In the genomic region with DNA sequence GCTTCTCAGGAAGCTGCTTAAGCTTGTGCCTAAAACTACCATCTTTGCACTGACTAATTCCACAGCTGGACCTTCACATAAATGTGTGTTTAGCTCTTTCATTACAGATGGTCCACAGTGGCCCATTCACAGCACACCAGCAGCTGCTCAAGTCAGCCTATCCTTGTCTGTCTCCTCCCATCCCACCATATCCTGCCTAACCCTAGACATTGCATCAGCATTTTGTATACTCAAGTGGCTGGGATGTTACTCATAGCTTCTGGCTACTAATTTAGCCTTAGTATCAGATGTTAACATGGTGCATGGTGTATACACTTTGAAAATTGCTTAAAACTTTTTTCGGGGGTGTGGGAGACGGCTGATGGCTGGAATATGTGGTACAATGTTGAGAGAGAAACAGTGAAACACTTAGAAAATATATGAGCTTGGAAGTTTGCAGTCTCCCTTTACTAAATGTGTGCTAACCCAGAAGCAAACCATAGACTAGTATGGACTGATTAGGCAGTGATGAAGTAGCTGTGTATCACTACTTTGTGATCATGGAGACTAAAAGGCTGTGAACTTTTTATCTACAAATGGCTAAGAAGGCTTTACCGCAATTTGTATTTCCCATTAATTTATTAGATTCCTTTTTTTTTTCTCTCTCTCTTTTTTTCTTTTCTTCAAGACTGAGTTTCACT, we compare ENCODE assay signal across 10 cellular contexts.
DNase-seq lines count a peak whose midpoint lies in the region; ATAC-seq lines count a peak whose summit lies in the region.
"Had no signal": no experiment of that assay in that cellular context is flagged by ENCODE, and none has a peak within 500 bp of the region (broad histone marks: within the 10 kb centered on the region; RNA-seq: fewer than 3 reads in every experiment).

No MANE protein-coding gene starts in this region.

- DNase-seq in NCI-H2029 (lab: John Stamatoyannopoulos, UW) (peak; percentile 5), NCI-H2029 treated with DMSO at 0.1 percent for 48 hours (lab: John Stamatoyannopoulos, UW) (no peak), NCI-H226 (peak; percentile 76), epithelial cell of prostate (ENCODE audit: low read depth, low spot score) (peak; percentile 50), renal cortical epithelial cell (ENCODE audit: low read depth) (peak; percentile 83)
- DNase-seq in activated CD8-positive, alpha-beta memory T cell treated with anti-CD3 and anti-CD28 coated beads, Interleukin-2, amount 10 ng/mL, durations not matched to agents 7 days and 5 days = no peak
- DNase-seq: activated CD4-positive, alpha-beta T cell treated with anti-CD3 and anti-CD28 coated beads, Interleukin-2, amount 50 U/mL, for 48 hours; small intestine had no signal

- H3K4me3 Mint-ChIP-seq in activated CD8-positive, alpha-beta memory T cell treated with anti-CD3 and anti-CD28 coated beads, Interleukin-2, amount 10 ng/mL, durations not matched to agents 7 days and 5 days = no peak overlapping the region

- H3K4me1 Mint-ChIP-seq in activated CD8-positive, alpha-beta memory T cell treated with anti-CD3 and anti-CD28 coated beads, Interleukin-2, amount 10 ng/mL, durations not matched to agents 7 days and 5 days = no peaks in the 10 kb centered on the region

- ATAC-seq in activated CD8-positive, alpha-beta memory T cell treated with anti-CD3 and anti-CD28 coated beads, Interleukin-2, amount 10 ng/mL, durations not matched to agents 7 days and 5 days = no peak
- ATAC-seq in GM18907 (IDR thresholded peaks at IDR 0.05; ENCODE audit: unreplicated experiment) (no peak), GM19324 (IDR thresholded peaks at IDR 0.05; ENCODE audit: low FRiP score, unreplicated experiment) (no peak)

- CTCF ChIA-PET in activated CD8-positive, alpha-beta memory T cell treated with anti-CD3 and anti-CD28 coated beads, Interleukin-2, amount 10 ng/mL, durations not matched to agents 7 days and 5 days (lab: Charles Lee) = no interaction called here

- peak overlapping the region; percentile 74 for H3K27ac ChIP-seq in epithelial cell of prostate

- H3K9me3 Mint-ChIP-seq in activated CD8-positive, alpha-beta memory T cell treated with anti-CD3 and anti-CD28 coated beads, Interleukin-2, amount 10 ng/mL, durations not matched to agents 7 days and 5 days (ENCODE audit: low read depth) = no peaks in the 10 kb centered on the region

- H3K27ac Mint-ChIP-seq in activated CD8-positive, alpha-beta memory T cell treated with anti-CD3 and anti-CD28 coated beads, Interleukin-2, amount 10 ng/mL, durations not matched to agents 7 days and 5 days = no peak overlapping the region

- peaks cover 6% of the 10 kb centered on the region for H3K36me3 Mint-ChIP-seq in activated CD8-positive, alpha-beta memory T cell treated with anti-CD3 and anti-CD28 coated beads, Interleukin-2, amount 10 ng/mL, durations not matched to agents 7 days and 5 days

- no peaks in the 10 kb centered on the region for H3K27me3 Mint-ChIP-seq in activated CD8-positive, alpha-beta memory T cell treated with anti-CD3 and anti-CD28 coated beads, Interleukin-2, amount 10 ng/mL, durations not matched to agents 7 days and 5 days

Comparison
In these comparisons a context has a peak if more than half of its experiments do, and no peak if none do; other contexts are left out.
1. DNase-seq: peak in NCI-H2029 (single experiment), NCI-H226 (single experiment), epithelial cell of prostate (single experiment) and renal cortical epithelial cell (single experiment); none in NCI-H2029 treated with DMSO at 0.1 percent for 48 hours (single experiment) and activated CD8-positive, alpha-beta memory T cell treated with anti-CD3 and anti-CD28 coated beads, Interleukin-2, amount 10 ng/mL, durations not matched to agents 7 days and 5 days (single experiment).